1 cellular context compared by ENCODE assay signal in the genomic region with DNA sequence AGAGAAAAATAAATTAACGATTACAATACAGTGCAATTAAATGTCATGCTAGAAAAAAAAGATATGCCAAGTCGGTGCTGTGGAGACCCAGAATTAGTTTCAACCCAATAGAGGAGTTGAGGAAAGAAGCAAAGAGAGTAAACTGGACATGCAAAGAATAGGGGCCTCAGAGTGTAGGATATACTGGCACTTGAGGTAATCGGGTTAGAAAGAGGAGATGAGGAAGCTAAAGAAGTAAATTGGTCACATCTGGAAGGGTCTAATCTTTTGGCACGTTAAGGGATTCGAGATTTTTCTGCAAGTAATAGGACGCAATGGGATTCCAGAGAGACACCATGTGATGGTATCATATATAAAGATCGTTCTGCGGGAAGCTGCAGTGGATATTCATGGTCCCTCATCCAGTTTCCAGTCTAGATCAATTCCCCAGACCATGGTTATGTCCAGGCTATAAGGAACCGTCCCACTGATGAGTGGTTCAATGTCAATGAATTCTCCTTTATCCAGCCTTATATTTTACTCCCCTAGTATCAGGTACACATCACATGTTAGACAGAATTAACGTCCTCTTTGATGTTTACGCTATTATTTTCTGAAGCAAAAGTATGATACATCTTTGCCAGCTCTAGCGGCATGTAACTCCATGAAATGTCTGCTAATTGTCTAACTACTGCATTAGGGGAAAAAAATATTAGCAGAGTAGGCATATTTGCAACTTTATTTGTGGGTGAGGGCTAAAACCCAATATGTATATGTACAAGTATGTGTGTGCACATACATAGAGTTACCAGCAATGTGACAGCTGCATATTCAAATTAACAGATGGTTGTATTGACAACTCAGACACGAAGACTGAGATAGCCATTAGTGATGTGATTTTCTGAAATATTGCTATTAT.
TF ChIP-seq lines count a peak whose summit lies in the region.

No MANE protein-coding gene starts in this region.

TF ChIP-seq in SK-N-SH, 30 proteins besides CTCF, POLR2A, EP300 and RAD21 (continued from another document):
- TF ChIP-seq REST (IDR thresholded peaks at IDR 0.05; ENCODE audit: low read depth, low read length) = no peak
- TF ChIP-seq YY1 (IDR thresholded peaks at IDR 0.05; ENCODE audit: low read depth) = no peak
- TF ChIP-seq SIN3A (IDR thresholded peaks at IDR 0.05; ENCODE audit: borderline replicate concordance, low read depth, low read length) = no peak
- TF ChIP-seq IRF3 (IDR thresholded peaks at IDR 0.05; ENCODE audit: low read depth, low read length) = no peak
- no peak for TF ChIP-seq GABPA (IDR thresholded peaks at IDR 0.05; ENCODE audit: low read depth)
- no peak for TF ChIP-seq FOXJ3 (CRISPR knock-in tag; IDR thresholded peaks at IDR 0.05)
- TF ChIP-seq, protein P1, sequence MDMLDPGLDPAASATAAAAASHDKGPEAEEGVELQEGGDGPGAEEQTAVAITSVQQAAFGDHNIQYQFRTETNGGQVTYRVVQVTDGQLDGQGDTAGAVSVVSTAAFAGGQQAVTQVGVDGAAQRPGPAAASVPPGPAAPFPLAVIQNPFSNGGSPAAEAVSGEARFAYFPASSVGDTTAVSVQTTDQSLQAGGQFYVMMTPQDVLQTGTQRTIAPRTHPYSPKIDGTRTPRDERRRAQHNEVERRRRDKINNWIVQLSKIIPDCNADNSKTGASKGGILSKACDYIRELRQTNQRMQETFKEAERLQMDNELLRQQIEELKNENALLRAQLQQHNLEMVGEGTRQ (IDR thresholded peaks at IDR 0.05; ENCODE audit: borderline replicate concordance, low read depth, low read length) = no peak
- TF ChIP-seq USF1 (IDR thresholded peaks at IDR 0.05; ENCODE audit: borderline replicate concordance, low read depth) = no peak
- no peak for TF ChIP-seq TAF1 (IDR thresholded peaks at IDR 0.05; ENCODE audit: borderline replicate concordance, low read depth, low read length)
- TF ChIP-seq NRF1 (IDR thresholded peaks at IDR 0.05; ENCODE audit: low read depth, low read length) = no peak
